21 cellular contexts compared by ENCODE assay signal in genomic region chr18:23049698-23050373, GRCh38.
DNase-seq lines count a peak whose midpoint lies in the region; ATAC-seq lines count a peak whose summit lies in the region.
"Had no signal": no experiment of that assay in that cellular context is flagged by ENCODE, and none has a peak within 500 bp of the region (broad histone marks: within the 10 kb centered on the region; RNA-seq: fewer than 3 reads in every experiment).

No MANE protein-coding gene starts in this region.

- H3K36me3 ChIP-seq in neuronal stem cell (replicated peaks in 1 of 2; ENCODE audit: control insufficient read depth in 2 of 2, insufficient read depth in 2 of 2, low read length in 2 of 2): no peaks in the 10 kb centered on the region
- H3K36me3 ChIP-seq: heart right ventricle, left ventricle myocardium inferior, sigmoid colon, stomach, WERI-Rb-1 had no signal

- H3K4me1 ChIP-seq in neuronal stem cell (ENCODE audit: control insufficient read depth in 2 of 2, insufficient read depth in 1 of 2, low read depth in 1 of 2, low read length in 2 of 2): peaks cover 0 to 7% of the 10 kb centered on the region in 2 donors
- H3K4me1 ChIP-seq: left ventricle myocardium inferior had no signal

- no peak overlapping the region for H3K4me3 Mint-ChIP-seq in activated naive CD4-positive, alpha-beta T cell treated with anti-CD3 and anti-CD28 coated beads, Interleukin-2, amount 10 ng/mL, durations not matched to agents 7 days and 5 days
- no peak overlapping the region for H3K4me3 Mint-ChIP-seq in natural killer cell treated with Interleukin-12 subunit alpha and Interleukin-12 subunit beta and Interleukin-15 and Interleukin-18, amount 100 ng/mL, for 72 hours
- H3K4me3 Mint-ChIP-seq: IgD-negative memory B cell, type B pancreatic cell had no signal

- H3K23ac ChIP-seq in neuronal stem cell (ENCODE audit: low read depth, low read length, poor library complexity): no peak overlapping the region

- WGBS in neuronal stem cell (ENCODE audit: extremely low coverage in 2 of 2, insufficient read length in 2 of 2, insufficient replicate concordance in 1 of 2), 2 donors: no CpG with 5 or more reads among the region's 5 CpGs

- H2AFZ ChIP-seq in neuronal stem cell (ENCODE audit: low read length): peak overlapping the region; percentile 11

- H3K9me3 ChIP-seq in neuronal stem cell (replicated peaks in 1 of 2; ENCODE audit: control insufficient read depth in 2 of 2, insufficient read depth in 1 of 2, low read depth in 1 of 2, low read length in 2 of 2): no peaks in the 10 kb centered on the region
- H3K9me3 ChIP-seq: heart right ventricle, left ventricle myocardium inferior, sigmoid colon, stomach had no signal

- H3K9me3 Mint-ChIP-seq in activated naive CD4-positive, alpha-beta T cell treated with anti-CD3 and anti-CD28 coated beads, Interleukin-2, amount 10 ng/mL, durations not matched to agents 7 days and 5 days: no peaks in the 10 kb centered on the region
- peaks cover 0 to 3% of the 10 kb centered on the region in 2 donors for H3K9me3 Mint-ChIP-seq in activated naive CD4-positive, alpha-beta T cell treated with anti-CD3 and anti-CD28 coated beads, Interleukin-2, amount 50 U/mL, for 72 hours
- H3K9me3 Mint-ChIP-seq in natural killer cell treated with Interleukin-12 subunit alpha and Interleukin-12 subunit beta and Interleukin-15 and Interleukin-18, amount 100 ng/mL, for 72 hours: no peaks in the 10 kb centered on the region
- H3K9me3 Mint-ChIP-seq: IgD-negative memory B cell, immature natural killer cell, type B pancreatic cell had no signal

- H2BK12ac ChIP-seq in neuronal stem cell (ENCODE audit: low read length): no peak overlapping the region

- H2BK5ac ChIP-seq in neuronal stem cell (ENCODE audit: low read length): no peak overlapping the region

- no peak overlapping the region for H3K4ac ChIP-seq in neuronal stem cell (ENCODE audit: low read length)

- H3K27me3 ChIP-seq in neuronal stem cell (ENCODE audit: control insufficient read depth in 3 of 3, insufficient read depth in 3 of 3, low read depth in 1 of 3, low read length in 3 of 3): peaks cover 0 to 6% (median 0%) of the 10 kb centered on the region in 3 experiments
- H3K27me3 ChIP-seq: sigmoid colon, stomach had no signal

- H3K4me2 ChIP-seq in neuronal stem cell (ENCODE audit: insufficient read depth, low read length, poor library complexity, severe bottlenecking): no peak overlapping the region

- H3K27ac Mint-ChIP-seq in activated naive CD4-positive, alpha-beta T cell treated with anti-CD3 and anti-CD28 coated beads, Interleukin-2, amount 10 ng/mL, durations not matched to agents 7 days and 5 days: peak overlapping the region; percentile 77
- H3K27ac Mint-ChIP-seq in activated naive CD4-positive, alpha-beta T cell treated with anti-CD3 and anti-CD28 coated beads, Interleukin-2, amount 50 U/mL, for 72 hours: peak overlapping the region; percentile 43 to 89
- H3K27ac Mint-ChIP-seq in natural killer cell treated with Interleukin-12 subunit alpha and Interleukin-12 subunit beta and Interleukin-15 and Interleukin-18, amount 100 ng/mL, for 72 hours: no peak overlapping the region
- H3K27ac Mint-ChIP-seq: IgD-negative memory B cell, type B pancreatic cell had no signal

- no peak overlapping the region for H2BK120ac ChIP-seq in neuronal stem cell (ENCODE audit: low read depth, low read length)

- no peak overlapping the region for H3K27ac ChIP-seq in neuronal stem cell (replicated peaks; ENCODE audit: low read length)
- H3K27ac ChIP-seq: heart right ventricle, left ventricle myocardium inferior, sigmoid colon, stomach, WERI-Rb-1 had no signal

- DNase-seq in activated naive CD4-positive, alpha-beta T cell treated with anti-CD3 and anti-CD28 coated beads, Interleukin-2, amount 10 ng/mL, durations not matched to agents 7 days and 5 days: peak; percentile 37
- DNase-seq in activated naive CD4-positive, alpha-beta T cell treated with anti-CD3 and anti-CD28 coated beads, Interleukin-2, amount 50 U/mL, for 16 hours: no peak
- peak; percentile 46 for DNase-seq in Jurkat, Clone E6-1 (ENCODE audit: low read depth, low spot score)
- no peak for DNase-seq in activated naive CD4-positive, alpha-beta T cell treated with anti-CD3 and anti-CD28 coated beads, Interleukin-2, amount 50 U/mL, for 72 hours (ENCODE audit: low spot score in 2 of 2)
- DNase-seq in neuronal stem cell (ENCODE audit: low spot score) (no peak), NCI-H526 treated with DMSO at 0.1 percent for 48 hours (lab: John Stamatoyannopoulos, UW) (no peak), NCI-H446 treated with DMSO at 0.1 percent for 48 hours (lab: John Stamatoyannopoulos, UW) (no peak)
- no peak for DNase-seq in natural killer cell treated with Interleukin-12 subunit alpha and Interleukin-12 subunit beta and Interleukin-15 and Interleukin-18, amount 100 ng/mL, for 72 hours (ENCODE audit: low spot score)
- DNase-seq: COR-L47, heart right ventricle, left ventricle myocardium inferior, NCI-H2107, NCI-H510A treated with DMSO at 0.1 percent for 48 hours, occipital lobe, sigmoid colon, stomach, WERI-Rb-1 had no signal

- H4K91ac ChIP-seq in neuronal stem cell (ENCODE audit: low read depth, low read length, poor library complexity): no peak overlapping the region

- H4K8ac ChIP-seq in neuronal stem cell (ENCODE audit: low read depth, low read length): no peak overlapping the region

- CTCF ChIA-PET in activated naive CD4-positive, alpha-beta T cell treated with anti-CD3 and anti-CD28 coated beads, Interleukin-2, amount 10 ng/mL, durations not matched to agents 7 days and 5 days (lab: Charles Lee): no interaction called here

- H3K36me3 Mint-ChIP-seq in activated naive CD4-positive, alpha-beta T cell treated with anti-CD3 and anti-CD28 coated beads, Interleukin-2, amount 10 ng/mL, durations not matched to agents 7 days and 5 days: no peaks in the 10 kb centered on the region
- H3K36me3 Mint-ChIP-seq in activated naive CD4-positive, alpha-beta T cell treated with anti-CD3 and anti-CD28 coated beads, Interleukin-2, amount 50 U/mL, for 72 hours: no peaks in the 10 kb centered on the region
- no peaks in the 10 kb centered on the region for H3K36me3 Mint-ChIP-seq in natural killer cell treated with Interleukin-12 subunit alpha and Interleukin-12 subunit beta and Interleukin-15 and Interleukin-18, amount 100 ng/mL, for 72 hours
- H3K36me3 Mint-ChIP-seq: IgD-negative memory B cell, immature natural killer cell, type B pancreatic cell had no signal

- no peaks in the 10 kb centered on the region for H3K79me1 ChIP-seq in neuronal stem cell (ENCODE audit: low read depth, low read length)

- no peak overlapping the region for H2BK15ac ChIP-seq in neuronal stem cell (ENCODE audit: low read length)

- H3K18ac ChIP-seq in neuronal stem cell (ENCODE audit: low read length): peak overlapping the region; percentile 87

- no peak overlapping the region for H3K14ac ChIP-seq in neuronal stem cell (ENCODE audit: low read length)

- H3K27me3 Mint-ChIP-seq in activated naive CD4-positive, alpha-beta T cell treated with anti-CD3 and anti-CD28 coated beads, Interleukin-2, amount 10 ng/mL, durations not matched to agents 7 days and 5 days: peaks cover 36% of the 10 kb centered on the region
- peaks cover 0 to 5% of the 10 kb centered on the region in 2 donors for H3K27me3 Mint-ChIP-seq in natural killer cell treated with Interleukin-12 subunit alpha and Interleukin-12 subunit beta and Interleukin-15 and Interleukin-18, amount 100 ng/mL, for 72 hours

- no peak for ATAC-seq in activated naive CD4-positive, alpha-beta T cell treated with anti-CD3 and anti-CD28 coated beads, Interleukin-2, amount 50 U/mL, for 72 hours
- ATAC-seq in natural killer cell treated with Interleukin-12 subunit alpha and Interleukin-12 subunit beta and Interleukin-15 and Interleukin-18, amount 100 ng/mL, for 72 hours: no peak
- ATAC-seq: heart right ventricle, Right ventricle myocardium inferior had no signal

- peak overlapping the region; percentile 10 for H2AK5ac ChIP-seq in neuronal stem cell (ENCODE audit: low read depth, low read length)

- H3K9ac ChIP-seq in neuronal stem cell (ENCODE audit: low read depth, low read length, poor library complexity): no peak overlapping the region

- no peak overlapping the region for H3K4me3 ChIP-seq in Jurkat, Clone E6-1 (ENCODE audit: low read length)
- no peak overlapping the region for H3K4me3 ChIP-seq in neuronal stem cell (ENCODE audit: low read length in 2 of 2)
- H3K4me3 ChIP-seq: heart right ventricle, left ventricle myocardium inferior, sigmoid colon, stomach had no signal

- H3K4me1 Mint-ChIP-seq in activated naive CD4-positive, alpha-beta T cell treated with anti-CD3 and anti-CD28 coated beads, Interleukin-2, amount 10 ng/mL, durations not matched to agents 7 days and 5 days: peaks cover 27% of the 10 kb centered on the region
- H3K4me1 Mint-ChIP-seq in natural killer cell treated with Interleukin-12 subunit alpha and Interleukin-12 subunit beta and Interleukin-15 and Interleukin-18, amount 100 ng/mL, for 72 hours (ENCODE audit: low read depth in 2 of 2): peaks cover 9 to 21% of the 10 kb centered on the region in 2 donors
- H3K4me1 Mint-ChIP-seq: IgD-negative memory B cell had no signal

Comparison
In these comparisons a context has a peak if more than half of its experiments do, and no peak if none do; other contexts are left out.
1. DNase-seq: peak in activated naive CD4-positive, alpha-beta T cell treated with anti-CD3 and anti-CD28 coated beads, Interleukin-2, amount 10 ng/mL, durations not matched to agents 7 days and 5 days (single experiment) and Jurkat, Clone E6-1 (single experiment); none in activated naive CD4-positive, alpha-beta T cell treated with anti-CD3 and anti-CD28 coated beads, Interleukin-2, amount 50 U/mL, for 16 hours (single experiment), activated naive CD4-positive, alpha-beta T cell treated with anti-CD3 and anti-CD28 coated beads, Interleukin-2, amount 50 U/mL, for 72 hours (0 of 2), neuronal stem cell (single experiment), NCI-H526 treated with DMSO at 0.1 percent for 48 hours (single experiment), NCI-H446 treated with DMSO at 0.1 percent for 48 hours (single experiment) and natural killer cell treated with Interleukin-12 subunit alpha and Interleukin-12 subunit beta and Interleukin-15 and Interleukin-18, amount 100 ng/mL, for 72 hours (single experiment).
2. H3K27ac Mint-ChIP-seq: peak in activated naive CD4-positive, alpha-beta T cell treated with anti-CD3 and anti-CD28 coated beads, Interleukin-2, amount 10 ng/mL, durations not matched to agents 7 days and 5 days (single experiment) and activated naive CD4-positive, alpha-beta T cell treated with anti-CD3 and anti-CD28 coated beads, Interleukin-2, amount 50 U/mL, for 72 hours (2 of 2); none in natural killer cell treated with Interleukin-12 subunit alpha and Interleukin-12 subunit beta and Interleukin-15 and Interleukin-18, amount 100 ng/mL, for 72 hours (0 of 2).